Comparison of ENCODE assay signal across 2 cellular contexts in genomic region chr16:75241412-75241811, GRCh38.
TF ChIP-seq lines count a peak whose summit lies in the region.

No MANE protein-coding gene starts in this region.

TF ChIP-seq in SK-N-SH, 30 proteins besides CTCF, POLR2A, EP300 and RAD21:
- TF ChIP-seq NFIC (IDR thresholded peaks at IDR 0.05; ENCODE audit: borderline replicate concordance) (no peak), MXI1 (IDR thresholded peaks at IDR 0.05; ENCODE audit: low read depth, low read length) (no peak), RCOR1 (IDR thresholded peaks at IDR 0.05; ENCODE audit: low read length) (no peak), RFX5 (IDR thresholded peaks at IDR 0.05; ENCODE audit: low read length) (no peak), ZBTB33 (IDR thresholded peaks at IDR 0.05; ENCODE audit: borderline replicate concordance, low read depth) (no peak), GATA2 (CRISPR knock-in tag; IDR thresholded peaks at IDR 0.05) (no peak)
- TF ChIP-seq, protein P1, sequence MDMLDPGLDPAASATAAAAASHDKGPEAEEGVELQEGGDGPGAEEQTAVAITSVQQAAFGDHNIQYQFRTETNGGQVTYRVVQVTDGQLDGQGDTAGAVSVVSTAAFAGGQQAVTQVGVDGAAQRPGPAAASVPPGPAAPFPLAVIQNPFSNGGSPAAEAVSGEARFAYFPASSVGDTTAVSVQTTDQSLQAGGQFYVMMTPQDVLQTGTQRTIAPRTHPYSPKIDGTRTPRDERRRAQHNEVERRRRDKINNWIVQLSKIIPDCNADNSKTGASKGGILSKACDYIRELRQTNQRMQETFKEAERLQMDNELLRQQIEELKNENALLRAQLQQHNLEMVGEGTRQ (IDR thresholded peaks at IDR 0.05; ENCODE audit: borderline replicate concordance, low read depth, low read length), result no peak

TF ChIP-seq in SK-N-SH treated with all-trans-retinoic acid at 6 μM for 48 hours, 23 proteins besides CTCF, POLR2A, EP300 and RAD21:
- no peak for TF ChIP-seq TCF4 (CRISPR knock-in tag; IDR thresholded peaks at IDR 0.05; ENCODE audit: borderline replicate concordance)
- TF ChIP-seq TSHZ2 (CRISPR knock-in tag; IDR thresholded peaks at IDR 0.05), result no peak
- no peak for TF ChIP-seq ESRRG (CRISPR knock-in tag; IDR thresholded peaks at IDR 0.05)
- no peak for TF ChIP-seq GLIS3 (CRISPR knock-in tag; IDR thresholded peaks at IDR 0.05)
- TF ChIP-seq, protein P2, sequence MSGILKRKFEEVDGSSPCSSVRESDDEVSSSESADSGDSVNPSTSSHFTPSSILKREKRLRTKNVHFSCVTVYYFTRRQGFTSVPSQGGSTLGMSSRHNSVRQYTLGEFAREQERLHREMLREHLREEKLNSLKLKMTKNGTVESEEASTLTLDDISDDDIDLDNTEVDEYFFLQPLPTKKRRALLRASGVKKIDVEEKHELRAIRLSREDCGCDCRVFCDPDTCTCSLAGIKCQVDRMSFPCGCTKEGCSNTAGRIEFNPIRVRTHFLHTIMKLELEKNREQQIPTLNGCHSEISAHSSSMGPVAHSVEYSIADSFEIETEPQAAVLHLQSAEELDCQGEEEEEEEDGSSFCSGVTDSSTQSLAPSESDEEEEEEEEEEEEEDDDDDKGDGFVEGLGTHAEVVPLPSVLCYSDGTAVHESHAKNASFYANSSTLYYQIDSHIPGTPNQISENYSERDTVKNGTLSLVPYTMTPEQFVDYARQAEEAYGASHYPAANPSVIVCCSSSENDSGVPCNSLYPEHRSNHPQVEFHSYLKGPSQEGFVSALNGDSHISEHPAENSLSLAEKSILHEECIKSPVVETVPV (CRISPR knock-in tag; IDR thresholded peaks at IDR 0.05), result no peak
- TF ChIP-seq TOX (CRISPR knock-in tag; IDR thresholded peaks at IDR 0.05; ENCODE audit: borderline replicate concordance), result no peak
- TF ChIP-seq, protein P3, sequence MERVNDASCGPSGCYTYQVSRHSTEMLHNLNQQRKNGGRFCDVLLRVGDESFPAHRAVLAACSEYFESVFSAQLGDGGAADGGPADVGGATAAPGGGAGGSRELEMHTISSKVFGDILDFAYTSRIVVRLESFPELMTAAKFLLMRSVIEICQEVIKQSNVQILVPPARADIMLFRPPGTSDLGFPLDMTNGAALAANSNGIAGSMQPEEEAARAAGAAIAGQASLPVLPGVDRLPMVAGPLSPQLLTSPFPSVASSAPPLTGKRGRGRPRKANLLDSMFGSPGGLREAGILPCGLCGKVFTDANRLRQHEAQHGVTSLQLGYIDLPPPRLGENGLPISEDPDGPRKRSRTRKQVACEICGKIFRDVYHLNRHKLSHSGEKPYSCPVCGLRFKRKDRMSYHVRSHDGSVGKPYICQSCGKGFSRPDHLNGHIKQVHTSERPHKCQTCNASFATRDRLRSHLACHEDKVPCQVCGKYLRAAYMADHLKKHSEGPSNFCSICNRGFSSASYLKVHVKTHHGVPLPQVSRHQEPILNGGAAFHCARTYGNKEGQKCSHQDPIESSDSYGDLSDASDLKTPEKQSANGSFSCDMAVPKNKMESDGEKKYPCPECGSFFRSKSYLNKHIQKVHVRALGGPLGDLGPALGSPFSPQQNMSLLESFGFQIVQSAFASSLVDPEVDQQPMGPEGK (CRISPR knock-in tag; IDR thresholded peaks at IDR 0.05; ENCODE audit: borderline replicate concordance), result no peak
- TF ChIP-seq RARB (CRISPR knock-in tag; IDR thresholded peaks at IDR 0.05), result no peak
- no peak for TF ChIP-seq ZNF70 (CRISPR knock-in tag; IDR thresholded peaks at IDR 0.05)
- no peak for TF ChIP-seq ZFP30 (CRISPR knock-in tag; IDR thresholded peaks at IDR 0.05)
- TF ChIP-seq ZNF8 (CRISPR knock-in tag; IDR thresholded peaks at IDR 0.05), result no peak
- TF ChIP-seq ZC3H10 (CRISPR knock-in tag; IDR thresholded peaks at IDR 0.05), result no peak
- TF ChIP-seq BACH2 (CRISPR knock-in tag; IDR thresholded peaks at IDR 0.05; ENCODE audit: borderline replicate concordance), result no peak
- TF ChIP-seq PPARA (CRISPR knock-in tag; IDR thresholded peaks at IDR 0.05; ENCODE audit: borderline replicate concordance), result no peak
